ENCODE assay signal across 8 cellular contexts in genomic region chr12:123973552-123974341, GRCh38. TPM values are rescaled to one million over a fixed set of nuclear protein-coding genes. Genes with fewer than 3 reads are reported as not detected.
DNase-seq lines count a peak whose midpoint lies in the region; FAIRE-seq and TF ChIP-seq lines count a peak whose summit lies in the region.

No MANE protein-coding gene starts in this region.

- peak overlapping the region; percentile 71 for H2AFZ ChIP-seq in parathyroid adenoma

- no peaks in the 10 kb centered on the region for H3K9me3 Mint-ChIP-seq in HFFc6

- no peaks in the 10 kb centered on the region for H3K36me3 ChIP-seq in parathyroid adenoma (ENCODE audit: control insufficient read depth, insufficient read depth, low read length)

- TF ChIP-seq CTCF in HFFc6 (IDR thresholded peaks at IDR 0.05) (no peak), parathyroid adenoma (IDR thresholded peaks at IDR 0.05) (no peak)

- peak overlapping the region; percentile 64 for H3K4me3 ChIP-seq in parathyroid adenoma (ENCODE audit: low read depth, low read length)

- H3K27me3 Mint-ChIP-seq in HFFc6 (ENCODE audit: insufficient read depth) = no peaks in the 10 kb centered on the region

- H3K4me1 Mint-ChIP-seq in HFFc6 (ENCODE audit: low read depth) = peaks cover 45% of the 10 kb centered on the region

- peak overlapping the region; percentile 72 for H3K27ac Mint-ChIP-seq in HFFc6

- no peak for FAIRE-seq in GM12892 (lab: Jason Lieb, UNC)

- peaks cover 31% of the 10 kb centered on the region for H3K79me2 ChIP-seq in parathyroid adenoma

- H3K9ac ChIP-seq in parathyroid adenoma = no peak overlapping the region

- intact Hi-C loops in head of caudate nucleus (cut with DNase I) = no loop called here

- peaks cover 20% of the 10 kb centered on the region for H3K36me3 Mint-ChIP-seq in HFFc6 (ENCODE audit: low read depth)

- DNase-seq in GM03348 (ENCODE audit: low spot score) = peak; percentile 57
- DNase-seq in HFFc6 = no peak
- peak; percentile 28 for DNase-seq in NCI-H774 (lab: John Stamatoyannopoulos, UW)
- peak; percentile 30 for DNase-seq in activated gamma-delta T cell (lab: John Stamatoyannopoulos, UW)
- DNase-seq in head of caudate nucleus = peak in 40 of 42 donors; percentile 20 to 79 (median 50)
- DNase-seq in KG1 (lab: John Stamatoyannopoulos, UW) = no peak
- DNase-seq in GM12892 (ENCODE audit: insufficient read length) = no peak

- H3K4me2 ChIP-seq in parathyroid adenoma (ENCODE audit: low read length) = peak overlapping the region; percentile 75

- peaks cover 18% of the 10 kb centered on the region for H3K4me1 ChIP-seq in parathyroid adenoma

- H3K4me3 Mint-ChIP-seq in HFFc6 = peak overlapping the region; percentile 93

- peak overlapping the region; percentile 73 for H3K27ac ChIP-seq in parathyroid adenoma

- no peak for TF ChIP-seq POLR2A in GM12892 (IDR thresholded peaks at IDR 0.05; ENCODE audit: low read depth, low read length)

- no peaks in the 10 kb centered on the region for H3K9me3 ChIP-seq in parathyroid adenoma (ENCODE audit: control insufficient read depth, low read length)

- no peaks in the 10 kb centered on the region for H3K27me3 ChIP-seq in parathyroid adenoma (ENCODE audit: control insufficient read depth, insufficient read depth, low read length)

RNA-seq across cellular contexts. Expression of gene ZNF664, which starts 0.7 kb away (rescaled TPM):
- 10 to 100 TPM; 49.1 to 55.2 (median 53.4) TPM for total RNA-seq in HFFc6 (2021; fragmentation: NEBNext Ultra II Directional; extraction: Animal tissue kit (Norgen Biotek cat#: 25700))
- 36.2 TPM for polyA plus RNA-seq in GM12892 (2012; ENCODE audit: missing spikeins)

RNA-seq across cellular contexts. Expression of gene CCDC92, which starts 1.1 kb away (rescaled TPM):
- total RNA-seq in HFFc6 (2021; fragmentation: NEBNext Ultra II Directional; extraction: Animal tissue kit (Norgen Biotek cat#: 25700)) = 10 to 100 TPM; 48.3 to 55.1 (median 51.6) TPM
- polyA plus RNA-seq in GM12892 (2012; ENCODE audit: missing spikeins) = 3.8 TPM

Comparison
In these comparisons a context has a peak if more than half of its experiments do, and no peak if none do; other contexts are left out.
1. DNase-seq: peak in GM03348 (single experiment), NCI-H774 (single experiment), activated gamma-delta T cell (single experiment) and head of caudate nucleus (40 of 42); none in HFFc6 (single experiment), KG1 (single experiment) and GM12892 (single experiment).